11 cellular contexts compared by ENCODE assay signal in genomic region chr1:70204139-70204538, GRCh38. TPM values are rescaled to one million over a fixed set of nuclear protein-coding genes. Genes with fewer than 3 reads are reported as not detected.
DNase-seq lines count a peak whose midpoint lies in the region; FAIRE-seq and TF ChIP-seq lines count a peak whose summit lies in the region.
"Had no signal": no experiment of that assay in that cellular context is flagged by ENCODE, and none has a peak within 500 bp of the region (broad histone marks: within the 10 kb centered on the region; RNA-seq: fewer than 3 reads in every experiment).

No MANE protein-coding gene starts in this region.

- no peak overlapping the region for H2BK120ac ChIP-seq in H1 (replicated peaks; ENCODE audit: low read depth, low read length)

- no peak overlapping the region for H3K56ac ChIP-seq in H1 (replicated peaks; ENCODE audit: insufficient read length, low read depth, low read length)

- no peak overlapping the region for H2BK20ac ChIP-seq in H1 (ENCODE audit: low read length)

- no peaks in the 10 kb centered on the region for H3F3A ChIP-seq in OCI-LY1 (ENCODE audit: insufficient read depth, low read length)

- H2BK15ac ChIP-seq in H1 (ENCODE audit: low read length), result no peak overlapping the region

- no peak for FAIRE-seq in H1 (lab: Jason Lieb, UNC)
- FAIRE-seq: TTC549 had no signal

- no peak overlapping the region for H2BK12ac ChIP-seq in H1 (ENCODE audit: low read depth, low read length)

- H3K14ac ChIP-seq in H1 (ENCODE audit: insufficient read length), result no peak overlapping the region

- H3K18ac ChIP-seq in H1 (ENCODE audit: extremely low read depth, low read length), result no peak overlapping the region

- H4K8ac ChIP-seq in H1 (ENCODE audit: extremely low read depth, insufficient read depth, low read length), result no peak overlapping the region

- POLR2A ChIA-PET in H1 (lab: Charles Lee; ENCODE audit: partially characterized antibody), result interaction anchor here (1.6 to 8.5 kb wide), 2 partner anchors 16 to 21 kb away, joined by 4 to 67 read pairs; partner anchors contain the start of gene SRSF11

- DNase-seq in GM12865 (ENCODE audit: low read depth), result no peak
- no peak for DNase-seq in H1 (ENCODE audit: low read depth in 1 of 2, low spot score in 2 of 2)
- no peak for DNase-seq in ovary
- DNase-seq in iPS-NIHi7 (ENCODE audit: extremely low spot score), result no peak
- DNase-seq in NCI-H748 treated with DMSO at 0.1 percent for 48 hours (lab: John Stamatoyannopoulos, UW), result no peak
- DNase-seq in AG08396 (ENCODE audit: low spot score), result no peak
- no peak for DNase-seq in AG08395 (ENCODE audit: low spot score)
- DNase-seq: effector CD8-positive, alpha-beta T cell; NCI-H1436 treated with DMSO at 0.1 percent for 48 hours had no signal

- no peak overlapping the region for H2AK5ac ChIP-seq in H1 (ENCODE audit: low read depth, low read length)

- H3K9ac ChIP-seq in OCI-LY1 (ENCODE audit: low read length) (peak overlapping the region; percentile 83), H1 (replicated peaks in 1 of 4; ENCODE audit: extremely low read depth in 1 of 4, low read depth in 3 of 4, low read length in 3 of 4) (no peak overlapping the region)

- H3K27me3 ChIP-seq in OCI-LY1 (ENCODE audit: insufficient read depth, low read length) (no peaks in the 10 kb centered on the region), H1 (replicated peaks in 1 of 4; ENCODE audit: control insufficient read depth in 3 of 4, extremely low read depth in 1 of 4, insufficient read depth in 3 of 4, low read length in 3 of 4) (no peaks in the 10 kb centered on the region), ovary (no peaks in the 10 kb centered on the region)

- H3K79me2 ChIP-seq in OCI-LY1 (ENCODE audit: insufficient read depth, low read length), result peaks cover 90% of the 10 kb centered on the region
- peaks cover 13 to 93% of the 10 kb centered on the region in 2 experiments for H3K79me2 ChIP-seq in H1 (ENCODE audit: control insufficient read depth in 1 of 2, insufficient read depth in 2 of 2, low read length in 2 of 2)

- CTCF ChIA-PET in H1 (lab: Charles Lee; ENCODE audit: partially characterized antibody), result no interaction called here

- no peak overlapping the region for H3K23ac ChIP-seq in H1 (ENCODE audit: insufficient read length)

- TF ChIP-seq RAD21 in H1 (IDR thresholded peaks at IDR 0.05 in 1 of 2, conservative IDR thresholded peaks at IDR 0.05 in 1 of 2; ENCODE audit: low read depth in 2 of 2, low read length in 2 of 2), result no peak

- no peak overlapping the region for H2AFZ ChIP-seq in OCI-LY1 (ENCODE audit: low read length)
- no peak overlapping the region for H2AFZ ChIP-seq in H1 (ENCODE audit: low read length)

- 0 out of 2 replicates have a peak, but pooled peaks cover 1% of the 10 kb centered on the region for H3K23me2 ChIP-seq in H1 (ENCODE audit: low read depth, low read length)

- H4K91ac ChIP-seq in H1 (replicated peaks; ENCODE audit: insufficient read length, low read length), result no peak overlapping the region

- no peaks in the 10 kb centered on the region for H3K9me2 ChIP-seq in OCI-LY1 (ENCODE audit: low read depth, low read length)

- peaks cover 2% of the 10 kb centered on the region; the same call in 1 of the 2 replicates for H3K79me1 ChIP-seq in H1 (ENCODE audit: low read depth, low read length)

- H2BK5ac ChIP-seq in H1 (ENCODE audit: low read depth, low read length), result no peak overlapping the region

- no peak overlapping the region for H3K27ac ChIP-seq in OCI-LY1 (ENCODE audit: low read depth, low read length, poor library complexity, severe bottlenecking)
- H3K27ac ChIP-seq in H1 (ENCODE audit: low read depth, low read length), result no peak overlapping the region
- H3K27ac ChIP-seq in ovary, result no peak overlapping the region

- H3K4me2 ChIP-seq in OCI-LY1 (ENCODE audit: low read length), result peak overlapping the region; percentile 97
- peak overlapping the region; percentile 72 to 81; a peak in 3 of 4 replicates for H3K4me2 ChIP-seq in H1 (ENCODE audit: insufficient read depth in 1 of 2, low read depth in 2 of 2, low read length in 2 of 2)

- WGBS in H1 (ENCODE audit: extremely low coverage in 1 of 2, insufficient coverage in 1 of 2, insufficient read length in 1 of 2, insufficient replicate concordance in 2 of 2, low coverage in 1 of 2, low lambda C conversion rate in 2 of 2, missing lambda C conversion rate in 1 of 2), 2 experiments, result 90% methylated on average over 1 of the region's 1 CpG; no CpG with 5 or more reads in 1 of the 2 experiments
- 92 to 95% (median 95%) methylated on average over 1 of the region's 1 CpG for WGBS in ovary, 3 donors

- TF ChIP-seq CTCF in GM12865 (IDR thresholded peaks at IDR 0.05; ENCODE audit: insufficient read depth, low read depth, low read length, missing control alignments), result no peak
- no peak for TF ChIP-seq CTCF in OCI-LY1 (IDR thresholded peaks at IDR 0.05; ENCODE audit: low read length)
- TF ChIP-seq CTCF in H1 (IDR thresholded peaks at IDR 0.05; ENCODE audit: control extremely low read depth in 1 of 3, insufficient read depth in 1 of 3, low read depth in 1 of 3, low read length in 3 of 3), result no peak
- TF ChIP-seq CTCF in ovary (IDR thresholded peaks at IDR 0.05), result no peak

- peaks cover 15% of the 10 kb centered on the region for H3K36me3 ChIP-seq in OCI-LY1 (ENCODE audit: insufficient read depth, low read length)
- H3K36me3 ChIP-seq in H1 (ENCODE audit: control insufficient read depth in 2 of 4, insufficient read depth in 4 of 4, low read length in 3 of 4), result peaks cover 0 to 8% (median 1%) of the 10 kb centered on the region in 4 experiments; a peak in 3 of 8 replicates
- no peaks in the 10 kb centered on the region for H3K36me3 ChIP-seq in ovary

- H3K4ac ChIP-seq in H1 (replicated peaks; ENCODE audit: insufficient read length, low read depth, low read length), result no peak overlapping the region

- TF ChIP-seq EP300 in H1 (IDR thresholded peaks at IDR 0.05; ENCODE audit: borderline replicate concordance in 1 of 2, low read depth in 2 of 2, low read length in 2 of 2), result no peak
- no peak for TF ChIP-seq EP300 in ovary (IDR thresholded peaks at IDR 0.05)

- H3K9me3 ChIP-seq in OCI-LY1 (ENCODE audit: low read length), result no peaks in the 10 kb centered on the region
- no peaks in the 10 kb centered on the region for H3K9me3 ChIP-seq in H1 (ENCODE audit: insufficient read depth in 2 of 2, low read depth in 1 of 2, low read length in 1 of 2)
- no peaks in the 10 kb centered on the region for H3K9me3 ChIP-seq in ovary

- peaks cover 47% of the 10 kb centered on the region for H3K4me1 ChIP-seq in OCI-LY1 (ENCODE audit: insufficient read depth, low read length, severe bottlenecking)
- H3K4me1 ChIP-seq in H1 (replicated peaks in 1 of 4; ENCODE audit: control insufficient read depth in 3 of 4, insufficient read depth in 4 of 4, low read length in 3 of 4), result peaks cover 0 to 3% (median 0%) of the 10 kb centered on the region in 4 experiments; a peak in 1 of 7 replicates
- peaks cover 6% of the 10 kb centered on the region for H3K4me1 ChIP-seq in ovary (ENCODE audit: insufficient read depth)

- peak overlapping the region; percentile 83 for H3K4me3 ChIP-seq in GM12865 (ENCODE audit: low read depth, low read length)
- H3K4me3 ChIP-seq in OCI-LY1 (ENCODE audit: low read depth, low read length, poor library complexity, severe bottlenecking), result peak overlapping the region; percentile 82
- H3K4me3 ChIP-seq in H1 (ENCODE audit: extremely low read depth in 1 of 4, insufficient read depth in 2 of 4, low read depth in 3 of 4, low read length in 4 of 4), result peak overlapping the region in 2 of 4 experiments; percentile 84 to 97; a peak in 3 of 8 replicates
- H3K4me3 ChIP-seq in ovary, result peak overlapping the region; percentile 88

- no peak overlapping the region for H4K5ac ChIP-seq in H1 (ENCODE audit: insufficient read length, low read depth, low read length)

- H4K20me1 ChIP-seq in OCI-LY1 (ENCODE audit: insufficient read depth, low read length) (no peaks in the 10 kb centered on the region), H1 (replicated peaks in 1 of 2; ENCODE audit: control insufficient read depth in 1 of 2, insufficient read depth in 2 of 2, low read length in 2 of 2) (no peaks in the 10 kb centered on the region)

- intact Hi-C loops in ovary (cut with DNase I), result no loop called here

- no peak for TF ChIP-seq POLR2A in H1 (IDR thresholded peaks at IDR 0.05; ENCODE audit: control extremely low read depth in 1 of 2, low read depth in 2 of 2, low read length in 2 of 2)
- TF ChIP-seq POLR2A in ovary (IDR thresholded peaks at IDR 0.05), result no peak

TF ChIP-seq in H1, 55 proteins besides CTCF, POLR2A, EP300 and RAD21 (continues in another document):
- TF ChIP-seq MAFK (IDR thresholded peaks at IDR 0.05; ENCODE audit: low read depth, low read length) (no peak), ASH2L (IDR thresholded peaks at IDR 0.05; ENCODE audit: low read length) (no peak), GTF2F1 (IDR thresholded peaks at IDR 0.05; ENCODE audit: borderline replicate concordance, low read depth, low read length) (no peak), POU5F1 (IDR thresholded peaks at IDR 0.05; ENCODE audit: low read depth, low read length) (no peak), NRF1 (IDR thresholded peaks at IDR 0.05; ENCODE audit: low read depth, low read length) (no peak), SIRT6 (IDR thresholded peaks at IDR 0.05; ENCODE audit: low read length) (no peak)

RNA-seq across cellular contexts. Expression of gene LRRC40, which starts 1.2 kb away (rescaled TPM):
- 30.8 and 31.3 TPM in 2 replicates for total RNA-seq in H1 (2021; fragmentation: NEBNext Ultra II Directional; extraction: Animal tissue kit (Norgen Biotek cat#: 25700))
- polyA plus RNA-seq in H1 (2011; rRNA removed) (8.2 and 13.4 TPM in 2 replicates), ovary (1 to 10 TPM; 8.0 to 8.4 TPM)
- polyA plus RNA-seq in H1 (2011; cell fraction: cytosol; rRNA removed), result 20.3 TPM
- 4.0 TPM for polyA plus RNA-seq in H1 (2011; cell fraction: nucleus; rRNA removed)
- polyA plus RNA-seq in H1 (2012, experiment 1 of 2), result 11.8 to 21.4 TPM (median 13.1 TPM) in 4 replicates
- polyA plus RNA-seq in H1 (2012, experiment 2 of 2), result 2.1 TPM
- polyA plus RNA-seq in H1 (2013, experiment 1 of 2), result 30.6 TPM
- polyA plus RNA-seq in H1 (2013, experiment 2 of 2), result 28.1 TPM
- 12.5 and 17.3 TPM in 2 replicates for polyA minus RNA-seq in H1 (2011; rRNA and poly(A)+ RNA removed)
- polyA minus RNA-seq in H1 (2011; cell fraction: cytosol; rRNA and poly(A)+ RNA removed), result 12.6 TPM
- polyA minus RNA-seq in H1 (2011; cell fraction: nucleus; rRNA and poly(A)+ RNA removed), result 14.1 TPM
- 10 to 100 TPM in 5 of 7 donors, 1 to 10 TPM in 2; 8.8 to 16.3 (median 11.1) TPM for total RNA-seq in ovary

RNA-seq across cellular contexts. Expression of gene SRSF11, which starts 17.0 kb away (rescaled TPM):
- 169 and 183 TPM in 2 replicates for total RNA-seq in H1 (2021; fragmentation: NEBNext Ultra II Directional; extraction: Animal tissue kit (Norgen Biotek cat#: 25700))
- polyA plus RNA-seq in H1 (2011; rRNA removed), result 241 and 260 TPM in 2 replicates
- 231 TPM for polyA plus RNA-seq in H1 (2011; cell fraction: cytosol; rRNA removed)
- 438 TPM for polyA plus RNA-seq in H1 (2011; cell fraction: nucleus; rRNA removed)
- polyA plus RNA-seq in H1 (2012, experiment 1 of 2), result 144 to 217 TPM (median 170 TPM) in 4 replicates
- polyA plus RNA-seq in H1 (2012, experiment 2 of 2), result 10.2 TPM
- polyA plus RNA-seq in H1 (2013, experiment 1 of 2), result 530 TPM
- 473 TPM for polyA plus RNA-seq in H1 (2013, experiment 2 of 2)
- 345 and 368 TPM in 2 replicates for polyA minus RNA-seq in H1 (2011; rRNA and poly(A)+ RNA removed)
- 135 TPM for polyA minus RNA-seq in H1 (2011; cell fraction: cytosol; rRNA and poly(A)+ RNA removed)
- 339 TPM for polyA minus RNA-seq in H1 (2011; cell fraction: nucleus; rRNA and poly(A)+ RNA removed)
- total RNA-seq in ovary, result 100 to 1,000 TPM; 116 to 195 (median 153) TPM
- polyA plus RNA-seq in ovary, result 100 to 1,000 TPM; 113 to 150 TPM
